ENCODE assay signal across 7 cellular contexts in genomic region chr12:107406932-107407331, GRCh38.
"Had no signal": no experiment of that assay in that cellular context is flagged by ENCODE, and none has a peak within 500 bp of the region (broad histone marks: within the 10 kb centered on the region; RNA-seq: fewer than 3 reads in every experiment).

No MANE protein-coding gene starts in this region.

- H3K36me3 ChIP-seq: HAP-1 had no signal

- ATAC-seq: GM23338, HCT116 had no signal

- H3K4me1 ChIP-seq: HAP-1 had no signal

- H3K9me3 ChIP-seq: HAP-1 had no signal

- FAIRE-seq: HTR-8/SVneo had no signal

- H2AFZ ChIP-seq: GM23338 had no signal

- H3K4me3 ChIP-seq: GM23338, HAP-1 had no signal

- H3K4me2 ChIP-seq: GM23338 had no signal

- DNase-seq: H7, HFFc6, KG1 had no signal
